Comparison of ENCODE assay signal across 1 cellular context in genomic region chr10:110632591-110633215, GRCh38.
TF ChIP-seq lines count a peak whose summit lies in the region.

No MANE protein-coding gene starts in this region.

TF ChIP-seq in HEK293, 187 proteins besides CTCF, POLR2A, EP300 and RAD21 (continued from another document):
- TF ChIP-seq MZF1 (tag by site-specific recombination; IDR thresholded peaks at IDR 0.05; ENCODE audit: borderline replicate concordance) (peak; percentile 75; the same call in 1 of the 2 replicates), ZNF76 (tag by site-specific recombination; IDR thresholded peaks at IDR 0.05; ENCODE audit: borderline replicate concordance, low read depth) (no peak), ZNF174 (tag by site-specific recombination; IDR thresholded peaks at IDR 0.05) (no peak), PRDM4 (tag by site-specific recombination; IDR thresholded peaks at IDR 0.05) (0 out of 2 replicates have a peak, but pooled peaks have one; percentile 7), ZSCAN16 (tag by site-specific recombination; IDR thresholded peaks at IDR 0.05) (no peak), PBX3 (CRISPR knock-in tag; IDR thresholded peaks at IDR 0.05) (no peak)
